ENCODE assay signal across 11 cellular contexts in the genomic region with DNA sequence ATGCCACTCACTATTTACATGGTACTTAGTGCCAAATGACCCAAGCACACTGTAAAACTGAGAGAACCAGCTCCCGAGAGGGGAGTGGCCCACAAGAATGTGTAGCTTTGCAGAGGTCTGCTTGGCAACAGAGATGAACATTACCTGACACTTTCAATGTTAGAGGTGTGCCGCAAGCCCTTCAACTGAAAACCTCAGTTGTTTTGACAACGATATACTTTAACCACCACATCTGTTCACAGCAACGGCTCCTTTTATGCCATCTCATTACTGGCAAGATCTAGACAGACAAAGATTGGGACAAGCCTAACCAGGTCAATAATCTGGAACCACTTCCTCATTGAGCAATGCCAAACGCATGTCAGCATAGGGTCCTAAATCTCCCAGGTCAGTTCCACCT. TPM values are rescaled to one million over a fixed set of nuclear protein-coding genes. Genes with fewer than 3 reads are reported as not detected.
A peak's percentile ranks its signal among the peaks of the same experiment; 100 is the strongest.
DNase-seq lines count a peak whose midpoint lies in the region; ATAC-seq and TF ChIP-seq lines count a peak whose summit lies in the region.
"Had no signal": no experiment of that assay in that cellular context is flagged by ENCODE, and none has a peak within 500 bp of the region (broad histone marks: within the 10 kb centered on the region; RNA-seq: fewer than 3 reads in every experiment).

No MANE protein-coding gene starts in this region.

- H3K4me3 Mint-ChIP-seq in activated naive CD8-positive, alpha-beta T cell treated with anti-CD3 and anti-CD28 coated beads, Interleukin-2, amount 10 ng/mL, durations not matched to agents 7 days and 5 days = no peak overlapping the region
- no peak overlapping the region for H3K4me3 Mint-ChIP-seq in activated naive CD8-positive, alpha-beta T cell treated with anti-CD3 and anti-CD28 coated beads, Interleukin-2, amount 50 U/mL, for 24 hours
- H3K4me3 Mint-ChIP-seq: activated CD4-positive, alpha-beta T cell treated with anti-CD3 and anti-CD28 coated beads for 36 hours had no signal

- H3K4me1 Mint-ChIP-seq in activated naive CD8-positive, alpha-beta T cell treated with anti-CD3 and anti-CD28 coated beads, Interleukin-2, amount 10 ng/mL, durations not matched to agents 7 days and 5 days = peaks cover 8% of the 10 kb centered on the region
- peaks cover 3% of the 10 kb centered on the region for H3K4me1 Mint-ChIP-seq in activated naive CD8-positive, alpha-beta T cell treated with anti-CD3 and anti-CD28 coated beads, Interleukin-2, amount 50 U/mL, for 24 hours

- 37 to 43% methylated on average over 5 of the region's 5 CpGs for WGBS in upper lobe of left lung, 2 donors

- no peaks in the 10 kb centered on the region for H3K36me3 ChIP-seq in upper lobe of left lung

- H3K4me3 ChIP-seq in upper lobe of left lung = no peak overlapping the region

- no peak overlapping the region for H3K27ac Mint-ChIP-seq in activated naive CD8-positive, alpha-beta T cell treated with anti-CD3 and anti-CD28 coated beads, Interleukin-2, amount 10 ng/mL, durations not matched to agents 7 days and 5 days
- H3K27ac Mint-ChIP-seq in activated naive CD8-positive, alpha-beta T cell treated with anti-CD3 and anti-CD28 coated beads, Interleukin-2, amount 50 U/mL, for 24 hours = no peak overlapping the region
- H3K27ac Mint-ChIP-seq: activated CD4-positive, alpha-beta T cell treated with anti-CD3 and anti-CD28 coated beads for 36 hours had no signal

- ATAC-seq in activated naive CD8-positive, alpha-beta T cell treated with anti-CD3 and anti-CD28 coated beads, Interleukin-2, amount 10 ng/mL, durations not matched to agents 7 days and 5 days (ENCODE audit: low read depth) = peak; percentile 58
- no peak for ATAC-seq in activated naive CD8-positive, alpha-beta T cell treated with anti-CD3 and anti-CD28 coated beads, Interleukin-2, amount 50 U/mL, for 24 hours
- ATAC-seq in Right ventricle myocardium superior (ENCODE audit: poor library complexity) = peak; percentile 32
- peak; percentile 26 to 75 for ATAC-seq in upper lobe of left lung (ENCODE audit: low FRiP score in 2 of 2)
- ATAC-seq: activated CD4-positive, alpha-beta T cell treated with anti-CD3 and anti-CD28 coated beads for 36 hours had no signal

- H3K4me1 ChIP-seq in upper lobe of left lung = no peaks in the 10 kb centered on the region

- TF ChIP-seq CTCF in upper lobe of left lung (IDR thresholded peaks at IDR 0.05) = no peak

- TF ChIP-seq EP300 in upper lobe of left lung (IDR thresholded peaks at IDR 0.05) = no peak

- no peak for DNase-seq in activated naive CD8-positive, alpha-beta T cell treated with anti-CD3 and anti-CD28 coated beads, Interleukin-2, amount 10 ng/mL, durations not matched to agents 7 days and 5 days
- no peak for DNase-seq in activated naive CD8-positive, alpha-beta T cell treated with anti-CD3 and anti-CD28 coated beads, Interleukin-2, amount 50 U/mL, for 24 hours
- DNase-seq in NCI-H2029 treated with DMSO at 0.1 percent for 48 hours (lab: John Stamatoyannopoulos, UW) (peak; percentile 25), Right ventricle myocardium superior (no peak), upper lobe of left lung (peak in 1 of 2 donors; percentile 26), GM19240 (ENCODE audit: insufficient read length, low spot score) (no peak), substantia nigra (lab: John Stamatoyannopoulos, UW) (no peak), KG1 (lab: John Stamatoyannopoulos, UW) (no peak)
- DNase-seq: activated CD4-positive, alpha-beta T cell treated with anti-CD3 and anti-CD28 coated beads for 36 hours; activated naive CD4-positive, alpha-beta T cell treated with anti-CD3 and anti-CD28 coated beads, Interleukin-2, amount 50 U/mL, for 16 hours; head of caudate nucleus had no signal

- POLR2A ChIA-PET in activated naive CD8-positive, alpha-beta T cell treated with anti-CD3 and anti-CD28 coated beads, Interleukin-2, amount 10 ng/mL, durations not matched to agents 7 days and 5 days (lab: Charles Lee) = interaction anchor here (0.7 kb wide), 1 partner anchor 123 kb away, joined by 3 read pairs; no protein-coding TSS in a partner anchor

- TF ChIP-seq POLR2A in upper lobe of left lung (IDR thresholded peaks at IDR 0.05) = no peak

- intact Hi-C loops in Right ventricle myocardium superior (cut with DNase I) = no loop called here

- no peak overlapping the region for H3K27ac ChIP-seq in upper lobe of left lung
- H3K27ac ChIP-seq in substantia nigra (ENCODE audit: low read depth, low read length, poor library complexity, severe bottlenecking) = no peak overlapping the region

- H3K27me3 ChIP-seq in upper lobe of left lung = no peaks in the 10 kb centered on the region

- no peaks in the 10 kb centered on the region for H3K9me3 ChIP-seq in upper lobe of left lung

- H3K27me3 Mint-ChIP-seq in activated naive CD8-positive, alpha-beta T cell treated with anti-CD3 and anti-CD28 coated beads, Interleukin-2, amount 10 ng/mL, durations not matched to agents 7 days and 5 days = peaks cover 1% of the 10 kb centered on the region
- no peaks in the 10 kb centered on the region for H3K27me3 Mint-ChIP-seq in activated naive CD8-positive, alpha-beta T cell treated with anti-CD3 and anti-CD28 coated beads, Interleukin-2, amount 50 U/mL, for 24 hours
- H3K27me3 Mint-ChIP-seq: activated CD4-positive, alpha-beta T cell treated with anti-CD3 and anti-CD28 coated beads for 36 hours had no signal

- no peaks in the 10 kb centered on the region for H3K9me3 Mint-ChIP-seq in activated naive CD8-positive, alpha-beta T cell treated with anti-CD3 and anti-CD28 coated beads, Interleukin-2, amount 10 ng/mL, durations not matched to agents 7 days and 5 days
- H3K9me3 Mint-ChIP-seq in activated naive CD8-positive, alpha-beta T cell treated with anti-CD3 and anti-CD28 coated beads, Interleukin-2, amount 50 U/mL, for 24 hours = no peaks in the 10 kb centered on the region

- no peaks in the 10 kb centered on the region for H3K36me3 Mint-ChIP-seq in activated naive CD8-positive, alpha-beta T cell treated with anti-CD3 and anti-CD28 coated beads, Interleukin-2, amount 10 ng/mL, durations not matched to agents 7 days and 5 days
- H3K36me3 Mint-ChIP-seq in activated naive CD8-positive, alpha-beta T cell treated with anti-CD3 and anti-CD28 coated beads, Interleukin-2, amount 50 U/mL, for 24 hours (ENCODE audit: low read depth) = no peaks in the 10 kb centered on the region

RNA-seq across cellular contexts. Expression of a gene that starts 23.7 kb away (rescaled TPM):
- under 1 TPM; 0.67 to 0.79 TPM for total RNA-seq in activated naive CD8-positive, alpha-beta T cell treated with anti-CD3 and anti-CD28 coated beads, Interleukin-2, amount 10 ng/mL, durations not matched to agents 7 days and 5 days
- total RNA-seq in Right ventricle myocardium superior (11.7 TPM), upper lobe of left lung (10 to 100 TPM in 4 of 6 donors, 1 to 10 TPM in 1, under 1 TPM in 1; 0.29 to 85.3 (median 12.1) TPM)
